In the genomic region with DNA sequence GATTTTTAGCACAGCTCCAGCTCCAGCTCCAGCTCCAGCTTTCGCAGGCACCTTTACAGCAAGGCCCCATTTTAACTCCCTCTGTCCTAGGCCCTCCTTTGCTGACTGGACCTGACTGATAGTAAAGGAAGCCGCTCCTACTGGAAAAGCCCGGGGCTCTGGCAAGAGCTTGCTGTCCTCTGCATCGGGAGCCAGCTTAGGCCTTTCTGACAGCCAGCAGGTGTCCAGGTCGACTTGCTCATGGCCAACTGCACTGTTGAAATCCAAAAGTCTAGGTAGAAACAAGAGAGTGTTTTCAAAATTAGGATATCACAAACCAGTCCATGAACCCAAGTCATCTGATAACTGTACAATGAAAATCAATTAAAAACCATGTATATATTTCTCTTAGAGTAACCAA, we compare ENCODE assay signal across 25 cellular contexts.
"Had no signal": no experiment of that assay in that cellular context is flagged by ENCODE, and none has a peak within 500 bp of the region (broad histone marks: within the 10 kb centered on the region; RNA-seq: fewer than 3 reads in every experiment).

No MANE protein-coding gene starts in this region.

- H3K9me3 ChIP-seq: neutrophil, right lobe of liver, sigmoid colon, thoracic aorta, thyroid gland, tibial nerve, upper lobe of left lung had no signal

- H3K4me3 ChIP-seq: psoas muscle, right lobe of liver, sigmoid colon, stomach, thoracic aorta, thyroid gland, tibial nerve, upper lobe of left lung, vagina had no signal

- ATAC-seq: natural killer cell treated with Interleukin-12 subunit alpha and Interleukin-12 subunit beta and Interleukin-15 and Interleukin-18, amount 100 ng/mL, for 72 hours; psoas muscle; right cardiac atrium; right lobe of liver; stimulated activated effector memory CD8-positive, alpha-beta T cell treated with anti-CD3 and anti-CD28 coated beads, Interleukin-12 subunit alpha, Interleukin-12 subunit beta, amount 100 ng/mL, for 72 hours; stimulated activated naive B cell treated with anti-CD40 and anti-IgM and Interleukin-4, amounts not matched to agents 10 μg/mL and 1 μg/mL and 100 μg/mL, for 72 hours had no signal

- H3K4me1 ChIP-seq: parathyroid adenoma, psoas muscle, right lobe of liver, sigmoid colon, stomach, thyroid gland, tibial nerve, upper lobe of left lung, vagina had no signal

- H3K27ac ChIP-seq: neutrophil, parathyroid adenoma, psoas muscle, right lobe of liver, sigmoid colon, stomach, thoracic aorta, thyroid gland, tibial nerve, upper lobe of left lung, vagina had no signal

- H3K36me3 ChIP-seq: neutrophil, right lobe of liver, sigmoid colon, stomach, thoracic aorta, tibial nerve, upper lobe of left lung, vagina had no signal

- DNase-seq: nephron progenitor cell; nucleus accumbens; posterior cingulate gyrus; psoas muscle; right cardiac atrium; right lobe of liver; sigmoid colon; small intestine; stimulated activated CD4-positive, alpha-beta T cell treated with anti-CD3 and anti-CD28 coated beads, Interleukin-15, amount 100 ng/mL, for 24 hours; stimulated activated CD4-positive, alpha-beta T cell treated with anti-CD3 and anti-CD28 coated beads, Interleukin-2, amount 100 ng/mL, for 24 hours; stimulated activated CD4-positive, alpha-beta T cell treated with anti-CD3 and anti-CD28 coated beads, Interleukin-2, amount 100 ng/mL, for 48 hours; stimulated activated CD4-positive, alpha-beta T cell treated with anti-CD3 and anti-CD28 coated beads, Interleukin-4, amount 100 ng/mL, for 24 hours; stimulated activated naive B cell treated with anti-CD40 and anti-IgM and Interleukin-4, amounts not matched to agents 10 μg/mL and 1 μg/mL and 100 μg/mL, for 72 hours; stimulated activated naive CD4-positive, alpha-beta T cell treated with Interleukin-2 at 50 U/mL for 16 hours; stomach; thyroid gland; trophoblast cell; upper lobe of left lung had no signal

- H3K27me3 ChIP-seq: neutrophil, right lobe of liver, sigmoid colon, stomach, thyroid gland, tibial nerve, upper lobe of left lung, vagina had no signal
